In the genomic region with DNA sequence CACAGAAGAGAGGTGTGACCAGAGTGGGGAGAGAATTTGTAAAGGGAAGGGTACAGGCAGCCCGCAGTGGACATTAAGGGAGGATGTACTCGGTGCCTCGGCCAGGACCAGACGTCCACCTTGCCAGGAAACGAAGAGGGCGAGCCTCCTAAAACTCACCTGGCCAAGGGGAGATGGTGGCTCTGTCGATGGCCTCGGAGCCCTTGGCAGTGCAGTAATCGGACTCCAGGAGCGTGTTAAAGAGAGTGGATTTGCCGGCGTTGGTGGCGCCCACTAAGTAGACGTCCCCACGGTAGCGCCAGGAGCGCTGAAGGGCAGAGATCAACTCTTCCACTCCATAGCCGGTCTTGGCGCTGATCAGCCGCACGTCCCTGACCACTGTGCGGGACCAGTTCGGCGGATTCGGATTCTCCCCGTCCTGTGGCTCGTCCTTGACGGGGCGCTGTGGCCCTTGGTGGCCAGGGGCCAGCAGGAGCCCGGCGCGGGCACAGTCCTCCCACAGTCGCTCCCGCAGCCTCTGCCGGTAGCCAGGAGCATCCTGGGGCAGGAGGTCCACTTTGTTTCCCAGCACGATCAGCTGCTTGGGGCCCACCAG, we compare ENCODE assay signal across 2 cellular contexts.
TF ChIP-seq lines count a peak whose summit lies in the region.

No MANE protein-coding gene starts in this region.

TF ChIP-seq in Ishikawa, 13 proteins besides CTCF, POLR2A, EP300 and RAD21 (continued from another document):
- TF ChIP-seq YY1 (IDR thresholded peaks at IDR 0.05; ENCODE audit: low read depth), result no peak

TF ChIP-seq in GM12878, 131 proteins besides CTCF, POLR2A, EP300 and RAD21 (continued from another document):
- TF ChIP-seq, protein P1, sequence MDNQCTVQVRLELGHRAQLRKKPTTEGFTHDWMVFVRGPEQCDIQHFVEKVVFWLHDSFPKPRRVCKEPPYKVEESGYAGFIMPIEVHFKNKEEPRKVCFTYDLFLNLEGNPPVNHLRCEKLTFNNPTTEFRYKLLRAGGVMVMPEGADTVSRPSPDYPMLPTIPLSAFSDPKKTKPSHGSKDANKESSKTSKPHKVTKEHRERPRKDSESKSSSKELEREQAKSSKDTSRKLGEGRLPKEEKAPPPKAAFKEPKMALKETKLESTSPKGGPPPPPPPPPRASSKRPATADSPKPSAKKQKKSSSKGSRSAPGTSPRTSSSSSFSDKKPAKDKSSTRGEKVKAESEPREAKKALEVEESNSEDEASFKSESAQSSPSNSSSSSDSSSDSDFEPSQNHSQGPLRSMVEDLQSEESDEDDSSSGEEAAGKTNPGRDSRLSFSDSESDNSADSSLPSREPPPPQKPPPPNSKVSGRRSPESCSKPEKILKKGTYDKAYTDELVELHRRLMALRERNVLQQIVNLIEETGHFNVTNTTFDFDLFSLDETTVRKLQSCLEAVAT (IDR thresholded peaks at IDR 0.05), result no peak
- TF ChIP-seq, protein P2, sequence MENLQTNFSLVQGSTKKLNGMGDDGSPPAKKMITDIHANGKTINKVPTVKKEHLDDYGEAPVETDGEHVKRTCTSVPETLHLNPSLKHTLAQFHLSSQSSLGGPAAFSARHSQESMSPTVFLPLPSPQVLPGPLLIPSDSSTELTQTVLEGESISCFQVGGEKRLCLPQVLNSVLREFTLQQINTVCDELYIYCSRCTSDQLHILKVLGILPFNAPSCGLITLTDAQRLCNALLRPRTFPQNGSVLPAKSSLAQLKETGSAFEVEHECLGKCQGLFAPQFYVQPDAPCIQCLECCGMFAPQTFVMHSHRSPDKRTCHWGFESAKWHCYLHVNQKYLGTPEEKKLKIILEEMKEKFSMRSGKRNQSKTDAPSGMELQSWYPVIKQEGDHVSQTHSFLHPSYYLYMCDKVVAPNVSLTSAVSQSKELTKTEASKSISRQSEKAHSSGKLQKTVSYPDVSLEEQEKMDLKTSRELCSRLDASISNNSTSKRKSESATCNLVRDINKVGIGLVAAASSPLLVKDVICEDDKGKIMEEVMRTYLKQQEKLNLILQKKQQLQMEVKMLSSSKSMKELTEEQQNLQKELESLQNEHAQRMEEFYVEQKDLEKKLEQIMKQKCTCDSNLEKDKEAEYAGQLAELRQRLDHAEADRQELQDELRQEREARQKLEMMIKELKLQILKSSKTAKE (IDR thresholded peaks at IDR 0.05; ENCODE audit: low read depth, poor library complexity, severe bottlenecking), result no peak
- TF ChIP-seq ELK1 (IDR thresholded peaks at IDR 0.05; ENCODE audit: low read depth, low read length), result no peak
- TF ChIP-seq PRDM15 (CRISPR knock-in tag; IDR thresholded peaks at IDR 0.05), result no peak
- TF ChIP-seq, protein P3, sequence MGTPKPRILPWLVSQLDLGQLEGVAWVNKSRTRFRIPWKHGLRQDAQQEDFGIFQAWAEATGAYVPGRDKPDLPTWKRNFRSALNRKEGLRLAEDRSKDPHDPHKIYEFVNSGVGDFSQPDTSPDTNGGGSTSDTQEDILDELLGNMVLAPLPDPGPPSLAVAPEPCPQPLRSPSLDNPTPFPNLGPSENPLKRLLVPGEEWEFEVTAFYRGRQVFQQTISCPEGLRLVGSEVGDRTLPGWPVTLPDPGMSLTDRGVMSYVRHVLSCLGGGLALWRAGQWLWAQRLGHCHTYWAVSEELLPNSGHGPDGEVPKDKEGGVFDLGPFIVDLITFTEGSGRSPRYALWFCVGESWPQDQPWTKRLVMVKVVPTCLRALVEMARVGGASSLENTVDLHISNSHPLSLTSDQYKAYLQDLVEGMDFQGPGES (IDR thresholded peaks at IDR 0.05), result no peak
- TF ChIP-seq JUNB (IDR thresholded peaks at IDR 0.05), result no peak
- no peak for TF ChIP-seq MEF2A (IDR thresholded peaks at IDR 0.05; ENCODE audit: insufficient read depth, low read depth, low read length)
TF ChIP-seq in GM12878: peak in this region for 0.
